1 cellular context compared by ENCODE assay signal in the genomic region with DNA sequence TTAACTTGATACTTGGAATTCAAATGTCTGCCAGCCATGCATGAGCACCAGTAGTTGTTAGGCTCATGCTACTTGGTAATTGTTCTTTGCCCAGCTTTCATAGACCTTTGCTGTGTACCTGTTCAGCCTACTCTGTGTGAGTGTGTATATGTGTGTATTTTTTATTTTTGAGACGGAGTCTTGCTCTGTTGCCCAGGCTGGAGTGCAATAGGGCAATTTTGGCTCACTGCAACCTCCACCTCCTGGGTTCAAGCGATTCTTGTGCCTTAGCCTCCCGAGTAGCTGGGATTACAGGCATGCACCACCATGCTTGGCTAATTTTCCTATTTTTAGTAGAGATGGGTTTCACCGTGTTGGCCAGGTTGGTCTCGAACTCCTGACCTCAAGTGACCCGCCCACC. TPM values are rescaled to one million over a fixed set of nuclear protein-coding genes. Genes with fewer than 3 reads are reported as not detected.
"Had no signal": no experiment of that assay in that cellular context is flagged by ENCODE, and none has a peak within 500 bp of the region (broad histone marks: within the 10 kb centered on the region; RNA-seq: fewer than 3 reads in every experiment).

No MANE protein-coding gene starts in this region.

RNA-seq across cellular contexts. Expression of gene MGARP, which starts 42.5 kb away (rescaled TPM):
- total RNA-seq: activated CD4-positive, alpha-beta memory T cell treated with anti-CD3 and anti-CD28 coated beads, Interleukin-2, amount 10 ng/mL, durations not matched to agents 7 days and 5 days had no signal
